Comparison of ENCODE assay signal across 9 cellular contexts in the genomic region with DNA sequence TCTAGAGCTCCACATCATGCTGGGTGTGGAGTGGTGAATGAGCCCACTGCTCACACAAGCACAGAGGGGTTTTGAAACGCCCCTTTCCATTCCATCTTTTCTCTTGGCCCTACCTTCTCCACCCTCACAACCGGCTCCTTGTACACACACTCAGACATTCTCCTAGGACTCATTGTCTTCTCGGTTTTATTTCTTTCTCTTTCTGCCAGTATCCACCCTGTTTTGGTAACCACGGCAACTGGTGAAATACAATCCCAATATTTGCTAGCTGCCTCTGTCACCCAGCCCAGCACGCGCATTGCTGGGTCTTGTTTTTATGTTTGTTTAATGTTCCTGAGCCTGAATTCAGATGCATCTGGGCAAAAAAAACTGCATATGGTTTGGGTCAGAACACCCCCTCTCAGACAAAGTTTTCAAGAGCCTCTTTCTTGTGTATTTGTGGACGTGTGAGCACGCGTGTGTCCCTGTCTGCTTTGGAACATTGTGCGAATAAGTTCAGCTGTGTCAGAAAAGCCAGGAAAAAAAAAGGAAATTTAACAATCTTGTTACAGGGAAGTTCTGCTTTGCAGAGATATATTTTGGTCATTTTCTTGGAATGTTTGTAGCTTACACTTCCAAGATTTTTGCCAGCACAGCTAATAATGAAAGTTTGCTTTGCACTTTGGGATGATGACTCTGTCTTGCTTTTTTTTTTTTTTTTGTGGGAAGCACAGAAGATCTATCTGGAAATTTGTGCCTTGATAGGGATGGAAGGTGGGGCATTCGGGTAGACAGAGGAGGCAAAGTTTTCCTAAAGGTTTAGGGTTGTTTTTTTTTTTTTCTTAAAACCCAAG.
DNase-seq lines count a peak whose midpoint lies in the region; ATAC-seq, FAIRE-seq and TF ChIP-seq lines count a peak whose summit lies in the region.
"Had no signal": no experiment of that assay in that cellular context is flagged by ENCODE, and none has a peak within 500 bp of the region (broad histone marks: within the 10 kb centered on the region; RNA-seq: fewer than 3 reads in every experiment).

No MANE protein-coding gene starts in this region.

- H3K36me3 ChIP-seq in astrocyte (ENCODE audit: insufficient read depth, low read length) (no peaks in the 10 kb centered on the region), stomach (no peaks in the 10 kb centered on the region), smooth muscle cell (ENCODE audit: low read depth) (no peaks in the 10 kb centered on the region)
- H3K36me3 ChIP-seq: cardiac muscle cell had no signal

- H3K4me2 ChIP-seq in astrocyte (ENCODE audit: low read length) (peak overlapping the region; percentile 74), smooth muscle cell (no peak overlapping the region)

- peak; percentile 55 to 67 for ATAC-seq in left cardiac atrium

- no peaks in the 10 kb centered on the region for H3K27me3 ChIP-seq in astrocyte (ENCODE audit: insufficient read depth, low read length)
- no peaks in the 10 kb centered on the region for H3K27me3 ChIP-seq in stomach
- H3K27me3 ChIP-seq in smooth muscle cell (ENCODE audit: low read depth) = no peaks in the 10 kb centered on the region
- H3K27me3 ChIP-seq: cardiac muscle cell had no signal

- H3K4me3 ChIP-seq in astrocyte (ENCODE audit: insufficient read depth, low read depth, low read length) = peak overlapping the region; percentile 2
- no peak overlapping the region for H3K4me3 ChIP-seq in stomach
- H3K4me3 ChIP-seq in smooth muscle cell = no peak overlapping the region
- H3K4me3 ChIP-seq: cardiac muscle cell had no signal

- DNase-seq in HEK293T (ENCODE audit: extremely low spot score) (peak; percentile 24), astrocyte (ENCODE audit: low read depth) (peak; percentile 56), left cardiac atrium (no peak), stomach (no peak), smooth muscle cell (lab: John Stamatoyannopoulos, UW; ENCODE audit: unreplicated experiment) (no peak), A172 (ENCODE audit: low spot score) (no peak), AML-193 (lab: John Stamatoyannopoulos, UW) (no peak)
- DNase-seq: stimulated activated CD4-positive, alpha-beta T cell treated with anti-CD3 and anti-CD28 coated beads, Interleukin-2, amount 100 ng/mL, for 24 hours had no signal

- WGBS in stomach, 5 donors = 54 to 61% (median 55%) methylated on average over 11 of the region's 11 CpGs
- WGBS in smooth muscle cell (ENCODE audit: low lambda C conversion rate) = 93% methylated on average over 11 of the region's 11 CpGs

- H3K27ac Mint-ChIP-seq in astrocyte (ENCODE audit: unreplicated experiment) = peak overlapping the region; percentile 29

- intact Hi-C loops in left cardiac atrium (cut with DNase I) = no loop called here
- intact Hi-C loops in stomach (cut with DNase I; ENCODE audit: low total_unique reads) = no loop called here

- no peak for FAIRE-seq in astrocyte (lab: Jason Lieb, UNC)

- no peaks in the 10 kb centered on the region for H3K27me3 Mint-ChIP-seq in astrocyte (ENCODE audit: low read depth, unreplicated experiment)

- TF ChIP-seq CTCF in astrocyte (IDR thresholded peaks at IDR 0.05; ENCODE audit: insufficient read depth, low read depth, low read length) = no peak
- no peak for TF ChIP-seq CTCF in stomach (IDR thresholded peaks at IDR 0.05)
- TF ChIP-seq CTCF in smooth muscle cell (IDR thresholded peaks at IDR 0.05; ENCODE audit: borderline replicate concordance, insufficient read depth, poor library complexity, severe bottlenecking) = no peak

- CTCF ChIA-PET in HEK293T (lab: Yijun Ruan, JAX) = interaction anchor here (0.6 to 1.2 kb wide), 2 partner anchors 16 to 63 kb away, joined by 3 read pairs; no protein-coding TSS in a partner anchor

- no peak for TF ChIP-seq POLR2A in stomach (IDR thresholded peaks at IDR 0.05)

- peaks cover 40% of the 10 kb centered on the region for H3K4me1 Mint-ChIP-seq in astrocyte (ENCODE audit: low read depth, unreplicated experiment)

- peaks cover 2% of the 10 kb centered on the region for H3K9me3 Mint-ChIP-seq in astrocyte (ENCODE audit: unreplicated experiment)

- H3K9me3 ChIP-seq in astrocyte (ENCODE audit: insufficient read depth, low read depth, low read length) (no peaks in the 10 kb centered on the region), stomach (no peaks in the 10 kb centered on the region), smooth muscle cell (replicated peaks; ENCODE audit: low read depth) (no peaks in the 10 kb centered on the region)

- H3K4me1 ChIP-seq in astrocyte (ENCODE audit: insufficient read depth, low read length) (peaks cover 18% of the 10 kb centered on the region), stomach (peaks cover 0 to 19% (median 0%) of the 10 kb centered on the region in 4 donors), smooth muscle cell (ENCODE audit: low read depth) (peaks cover 7% of the 10 kb centered on the region)

- no peaks in the 10 kb centered on the region for H3F3A ChIP-seq in smooth muscle cell (ENCODE audit: low read depth)

- H3K9ac ChIP-seq in astrocyte (ENCODE audit: low read length) (peak overlapping the region; percentile 21), smooth muscle cell (ENCODE audit: low read depth) (no peak overlapping the region)

- H3K27ac ChIP-seq in astrocyte (ENCODE audit: low read depth, low read length) (no peak overlapping the region), stomach (peak overlapping the region in 3 of 5 donors; percentile 4 to 23 (median 7)), smooth muscle cell (ENCODE audit: low read depth) (no peak overlapping the region)
- H3K27ac ChIP-seq: cardiac muscle cell had no signal

- peaks cover 12% of the 10 kb centered on the region for H3K36me3 Mint-ChIP-seq in astrocyte (ENCODE audit: low read depth, unreplicated experiment)

- no peak overlapping the region for H3K4me3 Mint-ChIP-seq in astrocyte (ENCODE audit: unreplicated experiment)

- H3K79me2 ChIP-seq in astrocyte (ENCODE audit: insufficient read depth, low read length) (peaks cover 14% of the 10 kb centered on the region), smooth muscle cell (ENCODE audit: low read depth) (no peaks in the 10 kb centered on the region)

- POLR2A ChIA-PET in HEK293T (lab: Yijun Ruan, JAX) = interaction anchor here (0.7 kb wide), 1 partner anchor 122 kb away, joined by 3 read pairs; no protein-coding TSS in a partner anchor

- H4K20me1 ChIP-seq in astrocyte (ENCODE audit: insufficient read depth, low read length) = peaks cover 39% of the 10 kb centered on the region
- no peaks in the 10 kb centered on the region for H4K20me1 ChIP-seq in smooth muscle cell (ENCODE audit: low read depth)

- no peak for TF ChIP-seq EP300 in stomach (IDR thresholded peaks at IDR 0.05)

- peak overlapping the region; percentile 18 for H2AFZ ChIP-seq in astrocyte (ENCODE audit: low read depth, low read length)
- H2AFZ ChIP-seq in smooth muscle cell (ENCODE audit: low read depth) = no peak overlapping the region

TF ChIP-seq in HEK293T, 16 proteins besides CTCF, POLR2A, EP300 and RAD21:
- TF ChIP-seq CTBP1 (IDR thresholded peaks at IDR 0.05; ENCODE audit: borderline replicate concordance) = no peak
- TF ChIP-seq, protein P1, sequence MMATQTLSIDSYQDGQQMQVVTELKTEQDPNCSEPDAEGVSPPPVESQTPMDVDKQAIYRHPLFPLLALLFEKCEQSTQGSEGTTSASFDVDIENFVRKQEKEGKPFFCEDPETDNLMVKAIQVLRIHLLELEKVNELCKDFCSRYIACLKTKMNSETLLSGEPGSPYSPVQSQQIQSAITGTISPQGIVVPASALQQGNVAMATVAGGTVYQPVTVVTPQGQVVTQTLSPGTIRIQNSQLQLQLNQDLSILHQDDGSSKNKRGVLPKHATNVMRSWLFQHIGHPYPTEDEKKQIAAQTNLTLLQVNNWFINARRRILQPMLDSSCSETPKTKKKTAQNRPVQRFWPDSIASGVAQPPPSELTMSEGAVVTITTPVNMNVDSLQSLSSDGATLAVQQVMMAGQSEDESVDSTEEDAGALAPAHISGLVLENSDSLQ (IDR thresholded peaks at IDR 0.05) = no peak
- TF ChIP-seq TARDBP (IDR thresholded peaks at IDR 0.05) = no peak
- no peak for TF ChIP-seq ELF4 (IDR thresholded peaks at IDR 0.05)
- TF ChIP-seq LEF1 (IDR thresholded peaks at IDR 0.05; ENCODE audit: borderline replicate concordance) = no peak

Comparison
In these comparisons a context has a peak if more than half of its experiments do, and no peak if none do; other contexts are left out.
1. DNase-seq: peak in HEK293T (single experiment) and astrocyte (single experiment); none in left cardiac atrium (single experiment), stomach (single experiment), smooth muscle cell (single experiment), A172 (single experiment) and AML-193 (0 of 2).
2. H3K27ac ChIP-seq: peak in stomach (3 of 5); none in astrocyte (single experiment) and smooth muscle cell (single experiment).